In genomic region chr10:52099026-52099600, GRCh38 we compare ENCODE assay signal across 20 cellular contexts.
DNase-seq lines count a peak whose midpoint lies in the region; ATAC-seq, FAIRE-seq and TF ChIP-seq lines count a peak whose summit lies in the region.
"Had no signal": no experiment of that assay in that cellular context is flagged by ENCODE, and none has a peak within 500 bp of the region (broad histone marks: within the 10 kb centered on the region; RNA-seq: fewer than 3 reads in every experiment).

No MANE protein-coding gene starts in this region.

- no peaks in the 10 kb centered on the region for H3K4me1 ChIP-seq in A549
- no peaks in the 10 kb centered on the region for H3K4me1 ChIP-seq in HEK293 (ENCODE audit: control insufficient read depth, insufficient read depth, low read length)
- no peaks in the 10 kb centered on the region for H3K4me1 ChIP-seq in SK-N-SH (ENCODE audit: control insufficient read depth in 1 of 2, insufficient read depth in 2 of 2, low read depth in 1 of 2, low read length in 1 of 2)
- H3K4me1 ChIP-seq in OCI-LY7 (ENCODE audit: insufficient read depth, low read length, poor library complexity, severe bottlenecking) = no peaks in the 10 kb centered on the region
- H3K4me1 ChIP-seq: BLaER1 treated with 17β-estradiol and CSF1 and Interleukin-3, amounts not matched to agents 10 nM and 100 nM; Caco-2 had no signal

- DNase-seq in A549 (ENCODE audit: low read depth in 1 of 2, low spot score in 1 of 2) = no peak
- no peak for DNase-seq in SK-N-SH
- no peak for DNase-seq in glutamatergic neuron
- no peak for DNase-seq in OCI-LY7 (ENCODE audit: low spot score)
- no peak for DNase-seq in CD14-positive monocyte (ENCODE audit: low spot score)
- no peak for DNase-seq in NCI-H2107 (lab: John Stamatoyannopoulos, UW)
- DNase-seq: Caco-2; CD4-positive, CD25-positive, alpha-beta regulatory T cell; CD8-positive, alpha-beta memory T cell; DMS79; H9; IMR-90 had no signal

- H3K27me3 Mint-ChIP-seq in glutamatergic neuron (ENCODE audit: unreplicated experiment) (no peaks in the 10 kb centered on the region), CD14-positive monocyte (ENCODE audit: low read depth in 3 of 3) (no peaks in the 10 kb centered on the region)
- H3K27me3 Mint-ChIP-seq: CD4-positive, CD25-positive, alpha-beta regulatory T cell; CD8-positive, alpha-beta memory T cell had no signal

- no peak for TF ChIP-seq CTCF in A549 (IDR thresholded peaks at IDR 0.05)
- no peak for TF ChIP-seq CTCF in HEK293 (tag by site-specific recombination; IDR thresholded peaks at IDR 0.05)
- no peak for TF ChIP-seq CTCF in SK-N-SH (IDR thresholded peaks at IDR 0.05)
- TF ChIP-seq CTCF in glutamatergic neuron (IDR thresholded peaks at IDR 0.05; ENCODE audit: partially characterized antibody, unreplicated experiment) = no peak
- TF ChIP-seq CTCF in OCI-LY7 (conservative IDR thresholded peaks at IDR 0.05; ENCODE audit: low read length) = no peak
- no peak for TF ChIP-seq CTCF in CD14-positive monocyte (IDR thresholded peaks at IDR 0.05)

- H3K4me3 ChIP-seq in A549 = no peak overlapping the region
- H3K4me3 ChIP-seq in HEK293 (ENCODE audit: low read depth, low read length) = no peak overlapping the region
- no peak overlapping the region for H3K4me3 ChIP-seq in SK-N-SH (ENCODE audit: low read depth in 2 of 2, low read length in 1 of 2)
- H3K4me3 ChIP-seq in OCI-LY7 (ENCODE audit: low read depth, low read length, poor library complexity, severe bottlenecking) = no peak overlapping the region
- H3K4me3 ChIP-seq: BLaER1 treated with 17β-estradiol and CSF1 and Interleukin-3, amounts not matched to agents 10 nM and 100 nM; GM12878; K562 had no signal

- H3K27ac Mint-ChIP-seq in glutamatergic neuron (ENCODE audit: unreplicated experiment) (peak overlapping the region; percentile 78), CD14-positive monocyte (no peak overlapping the region)
- H3K27ac Mint-ChIP-seq: B cell; CD4-positive, CD25-positive, alpha-beta regulatory T cell; CD8-positive, alpha-beta memory T cell; H9 had no signal

- WGBS in A549 (ENCODE audit: missing lambda C conversion rate) = 56% methylated on average over 5 of the region's 5 CpGs
- 60% methylated on average over 5 of the region's 5 CpGs for WGBS in SK-N-SH (ENCODE audit: low lambda C conversion rate)

- H3K4me2 ChIP-seq in A549 = no peak overlapping the region
- no peak overlapping the region for H3K4me2 ChIP-seq in SK-N-SH
- no peak overlapping the region for H3K4me2 ChIP-seq in OCI-LY7 (ENCODE audit: low read length)
- H3K4me2 ChIP-seq: BLaER1 treated with 17β-estradiol and CSF1 and Interleukin-3, amounts not matched to agents 10 nM and 100 nM had no signal

- no peak; a peak in 1 of 6 replicates for ATAC-seq in A549
- ATAC-seq: GM12878, K562 had no signal

- peaks cover 10% of the 10 kb centered on the region for H3F3A ChIP-seq in SK-N-SH (replicated peaks; ENCODE audit: insufficient read depth)

- H3K79me2 ChIP-seq in SK-N-SH (ENCODE audit: insufficient read depth) = no peaks in the 10 kb centered on the region
- H3K79me2 ChIP-seq in OCI-LY7 (ENCODE audit: insufficient read depth, low read depth, low read length) = no peaks in the 10 kb centered on the region

- H3K4me1 Mint-ChIP-seq in glutamatergic neuron (ENCODE audit: low read depth, unreplicated experiment) (peaks cover 44% of the 10 kb centered on the region), CD14-positive monocyte (no peaks in the 10 kb centered on the region)
- H3K4me1 Mint-ChIP-seq: B cell; CD4-positive, CD25-positive, alpha-beta regulatory T cell; CD8-positive, alpha-beta memory T cell had no signal

- H3K9me2 ChIP-seq in SK-N-SH (no peaks in the 10 kb centered on the region), OCI-LY7 (ENCODE audit: insufficient read depth, low read length) (no peaks in the 10 kb centered on the region)

- no peak for TF ChIP-seq POLR2A in A549 (IDR thresholded peaks at IDR 0.05; ENCODE audit: low read length)

- no peaks in the 10 kb centered on the region for H4K20me1 ChIP-seq in SK-N-SH (ENCODE audit: insufficient read depth)
- H4K20me1 ChIP-seq in OCI-LY7 (ENCODE audit: insufficient read depth, low read length) = no peaks in the 10 kb centered on the region
- H4K20me1 ChIP-seq: BLaER1 treated with 17β-estradiol and CSF1 and Interleukin-3, amounts not matched to agents 10 nM and 100 nM had no signal

- POLR2A ChIA-PET in A549 (lab: Yijun Ruan, JAX) (interaction anchor here (0.6 kb wide), 1 partner anchor 13 kb away, joined by 6 read pairs; no protein-coding TSS in a partner anchor), HEK293 (lab: Yijun Ruan, JAX) (no interaction called here), SK-N-SH (lab: Yijun Ruan, JAX) (no interaction called here), OCI-LY7 (lab: Charles Lee) (no interaction called here)

- H3K36me3 Mint-ChIP-seq in glutamatergic neuron (ENCODE audit: unreplicated experiment) (peaks cover 4% of the 10 kb centered on the region), CD14-positive monocyte (no peaks in the 10 kb centered on the region)
- H3K36me3 Mint-ChIP-seq: CD4-positive, CD25-positive, alpha-beta regulatory T cell; CD8-positive, alpha-beta memory T cell had no signal

- H3K36me3 ChIP-seq in HEK293 (ENCODE audit: control insufficient read depth in 2 of 2, insufficient read depth in 1 of 2, low read length in 2 of 2) (no peaks in the 10 kb centered on the region), SK-N-SH (replicated peaks in 1 of 2; ENCODE audit: control insufficient read depth in 1 of 2, insufficient read depth in 2 of 2, low read length in 1 of 2) (no peaks in the 10 kb centered on the region), OCI-LY7 (ENCODE audit: insufficient read depth, low read length) (no peaks in the 10 kb centered on the region)
- H3K36me3 ChIP-seq: BLaER1 treated with 17β-estradiol and CSF1 and Interleukin-3, amounts not matched to agents 10 nM and 100 nM had no signal

- H3K4me3 Mint-ChIP-seq in glutamatergic neuron (ENCODE audit: unreplicated experiment) = no peak overlapping the region
- H3K4me3 Mint-ChIP-seq in CD14-positive monocyte = no peak overlapping the region
- H3K4me3 Mint-ChIP-seq: B cell; CD4-positive, CD25-positive, alpha-beta regulatory T cell; CD8-positive, alpha-beta memory T cell; H9 had no signal

- TF ChIP-seq EP300 in A549 (IDR thresholded peaks at IDR 0.05) (no peak), SK-N-SH (IDR thresholded peaks at IDR 0.05; ENCODE audit: borderline replicate concordance in 1 of 2, low read depth in 1 of 2, low read length in 1 of 2) (no peak)

- no peak for TF ChIP-seq RAD21 in A549 (conservative IDR thresholded peaks at IDR 0.05 in 1 of 2, IDR thresholded peaks at IDR 0.05 in 1 of 2)
- TF ChIP-seq RAD21 in SK-N-SH (IDR thresholded peaks at IDR 0.05; ENCODE audit: low read length) = no peak

- no peak for FAIRE-seq in A549 (lab: Jason Lieb, UNC)
- FAIRE-seq: D721Med, GM12878, H1, K562 had no signal

- H3K9me3 ChIP-seq in A549 (no peaks in the 10 kb centered on the region), HEK293 (ENCODE audit: control insufficient read depth, insufficient read depth, low read depth, low read length) (no peaks in the 10 kb centered on the region), SK-N-SH (no peaks in the 10 kb centered on the region), OCI-LY7 (ENCODE audit: low read length) (no peaks in the 10 kb centered on the region)
- H3K9me3 ChIP-seq: BLaER1 treated with 17β-estradiol and CSF1 and Interleukin-3, amounts not matched to agents 10 nM and 100 nM; Caco-2 had no signal

- no TSS peak for BruUV-seq in OCI-LY7 (replicated peaks; lab: Mats Ljungman, UMichigan)

- H3K27ac ChIP-seq in A549 (no peak overlapping the region), HEK293 (ENCODE audit: extremely low read depth, low read depth, low read length) (no peak overlapping the region), SK-N-SH (ENCODE audit: low read depth in 2 of 2, low read length in 1 of 2) (no peak overlapping the region), OCI-LY7 (ENCODE audit: low read depth, low read length, poor library complexity, severe bottlenecking) (no peak overlapping the region)
- H3K27ac ChIP-seq: 22Rv1; BLaER1 treated with 17β-estradiol and CSF1 and Interleukin-3, amounts not matched to agents 10 nM and 100 nM had no signal

- CTCF ChIA-PET in A549 (lab: Yijun Ruan, JAX) = no interaction called here
- CTCF ChIA-PET in HEK293 (lab: Yijun Ruan, JAX) = no interaction called here
- CTCF ChIA-PET in SK-N-SH (lab: Yijun Ruan, JAX) = no interaction called here
- CTCF ChIA-PET in OCI-LY7 (lab: Charles Lee; ENCODE audit: unreplicated experiment) = no interaction called here

- no peaks in the 10 kb centered on the region for H3K9me3 Mint-ChIP-seq in glutamatergic neuron (ENCODE audit: unreplicated experiment)
- H3K9me3 Mint-ChIP-seq in CD14-positive monocyte = peaks cover 0 to 2% (median 0%) of the 10 kb centered on the region in 7 donors
- H3K9me3 Mint-ChIP-seq: CD8-positive, alpha-beta memory T cell had no signal

- H3K9ac ChIP-seq in SK-N-SH = no peak overlapping the region
- H3K9ac ChIP-seq: BLaER1 treated with 17β-estradiol and CSF1 and Interleukin-3, amounts not matched to agents 10 nM and 100 nM had no signal

- H2AFZ ChIP-seq in SK-N-SH (ENCODE audit: low read depth) (no peak overlapping the region), OCI-LY7 (ENCODE audit: low read length) (no peak overlapping the region)

- H3K27me3 ChIP-seq in SK-N-SH (ENCODE audit: insufficient read depth) = no peaks in the 10 kb centered on the region
- H3K27me3 ChIP-seq: BLaER1 treated with 17β-estradiol and CSF1 and Interleukin-3, amounts not matched to agents 10 nM and 100 nM had no signal

- intact Hi-C loops in OCI-LY7 (cut with micrococcal nuclease; ENCODE audit: unreplicated experiment) = no loop called here
- intact Hi-C loops in CD14-positive monocyte (cut with micrococcal nuclease) = no loop called here

TF ChIP-seq in HEK293, 187 proteins besides CTCF, POLR2A, EP300 and RAD21 (continues in another document):
- TF ChIP-seq OSR2 (tag by site-specific recombination; IDR thresholded peaks at IDR 0.05) (peak; percentile 71), OVOL3 (tag by site-specific recombination; IDR thresholded peaks at IDR 0.05) (0 out of 2 replicates have a peak, but pooled peaks have one; percentile 11)

TF ChIP-seq in SK-N-SH, 30 proteins besides CTCF, POLR2A, EP300 and RAD21:
- TF ChIP-seq GABPA (IDR thresholded peaks at IDR 0.05; ENCODE audit: low read depth) (no peak), FOSL2 (IDR thresholded peaks at IDR 0.05; ENCODE audit: borderline replicate concordance, low read depth) (peak; percentile 18; the same call in 1 of the 2 replicates)
